In genomic region chr10:11444531-11445228, GRCh38 we compare ENCODE assay signal across 21 cellular contexts.
A peak's percentile ranks its signal among the peaks of the same experiment; 100 is the strongest.
DNase-seq lines count a peak whose midpoint lies in the region; ATAC-seq and TF ChIP-seq lines count a peak whose summit lies in the region.
"Had no signal": no experiment of that assay in that cellular context is flagged by ENCODE, and none has a peak within 500 bp of the region (broad histone marks: within the 10 kb centered on the region; RNA-seq: fewer than 3 reads in every experiment).

No MANE protein-coding gene starts in this region.

- no peak overlapping the region for H3K9ac ChIP-seq in endodermal cell (ENCODE audit: extremely low read depth, low read length, poor library complexity, severe bottlenecking)
- no peak overlapping the region for H3K9ac ChIP-seq in smooth muscle cell (ENCODE audit: low read depth)
- H3K9ac ChIP-seq: BLaER1 had no signal

- H3K4me3 ChIP-seq in endodermal cell (ENCODE audit: low read length) (no peak overlapping the region), smooth muscle cell (no peak overlapping the region)
- H3K4me3 ChIP-seq: BLaER1 had no signal

- H3K27ac ChIP-seq in endodermal cell (ENCODE audit: low read depth, low read length) (no peak overlapping the region), smooth muscle cell (ENCODE audit: low read depth) (no peak overlapping the region)
- H3K27ac ChIP-seq: 22Rv1, BLaER1 had no signal

- H3K4me1 ChIP-seq in endodermal cell (ENCODE audit: control insufficient read depth, insufficient read depth, low read length) (no peaks in the 10 kb centered on the region), smooth muscle cell (ENCODE audit: low read depth) (no peaks in the 10 kb centered on the region)

- H3K36me3 Mint-ChIP-seq in endodermal cell (ENCODE audit: low read depth) = no peaks in the 10 kb centered on the region
- H3K36me3 Mint-ChIP-seq: IgD-negative memory B cell had no signal

- no peak overlapping the region for H3K4me3 Mint-ChIP-seq in endodermal cell
- H3K4me3 Mint-ChIP-seq: CD4-positive, alpha-beta T cell; IgD-negative memory B cell had no signal

- H3K4me2 ChIP-seq in smooth muscle cell = no peak overlapping the region
- H3K4me2 ChIP-seq: BLaER1 had no signal

- WGBS in endodermal cell (ENCODE audit: insufficient coverage in 1 of 2, insufficient read length in 1 of 2), 2 experiments = 75 to 84% methylated on average over 12 to 24 of the region's 27 CpGs
- WGBS in smooth muscle cell (ENCODE audit: low lambda C conversion rate) = 84% methylated on average over 20 of the region's 27 CpGs

- TF ChIP-seq CTCF in endodermal cell (conservative IDR thresholded peaks at IDR 0.05) (no peak), smooth muscle cell (IDR thresholded peaks at IDR 0.05; ENCODE audit: borderline replicate concordance, insufficient read depth, poor library complexity, severe bottlenecking) (no peak)

- no peak overlapping the region for H2AFZ ChIP-seq in smooth muscle cell (ENCODE audit: low read depth)

- H3K27me3 ChIP-seq in endodermal cell (ENCODE audit: control insufficient read depth, insufficient read depth, low read length, poor library complexity, severe bottlenecking) = no peaks in the 10 kb centered on the region
- H3K27me3 ChIP-seq in smooth muscle cell (ENCODE audit: low read depth) = peaks cover 3% of the 10 kb centered on the region
- H3K27me3 ChIP-seq: BLaER1 had no signal

- no peak overlapping the region for H3K27ac Mint-ChIP-seq in endodermal cell
- H3K27ac Mint-ChIP-seq: CD4-positive, alpha-beta T cell; IgD-negative memory B cell had no signal

- H3K9me3 Mint-ChIP-seq in endodermal cell = no peaks in the 10 kb centered on the region
- H3K9me3 Mint-ChIP-seq: CD4-positive, alpha-beta T cell; IgD-negative memory B cell had no signal

- H4K20me1 ChIP-seq in smooth muscle cell (ENCODE audit: low read depth) = no peaks in the 10 kb centered on the region
- H4K20me1 ChIP-seq: BLaER1 had no signal

- no peaks in the 10 kb centered on the region for H3F3A ChIP-seq in smooth muscle cell (ENCODE audit: low read depth)

- no peaks in the 10 kb centered on the region for H3K9me3 ChIP-seq in endodermal cell (ENCODE audit: control insufficient read depth, low read length)
- H3K9me3 ChIP-seq in smooth muscle cell (replicated peaks; ENCODE audit: low read depth) = no peaks in the 10 kb centered on the region
- H3K9me3 ChIP-seq: BLaER1 had no signal

- H3K27me3 Mint-ChIP-seq in endodermal cell (ENCODE audit: insufficient read depth) = peaks cover 3% of the 10 kb centered on the region
- H3K27me3 Mint-ChIP-seq: CD4-positive, alpha-beta T cell had no signal

- H3K36me3 ChIP-seq in endodermal cell (ENCODE audit: control insufficient read depth, insufficient read depth, low read length) (no peaks in the 10 kb centered on the region), smooth muscle cell (ENCODE audit: low read depth) (no peaks in the 10 kb centered on the region)
- H3K36me3 ChIP-seq: BLaER1 had no signal

- ATAC-seq in HG03175 (IDR thresholded peaks at IDR 0.05; ENCODE audit: unreplicated experiment) = no peak
- ATAC-seq: HCT116 had no signal

- H3K4me1 Mint-ChIP-seq in endodermal cell = no peaks in the 10 kb centered on the region

- DNase-seq in NCI-H1417 (lab: John Stamatoyannopoulos, UW) = peak in 2 of 3 experiments; percentile 13 to 42
- DNase-seq in NCI-H1417 treated with DMSO at 0.1 percent for 48 hours (lab: John Stamatoyannopoulos, UW) = no peak
- peak; percentile 58 for DNase-seq in NCI-H69 (lab: John Stamatoyannopoulos, UW)
- peak; percentile 48 for DNase-seq in endodermal cell
- DNase-seq in ureter (ENCODE audit: low spot score) = peak; percentile 31
- no peak for DNase-seq in smooth muscle cell (lab: John Stamatoyannopoulos, UW; ENCODE audit: unreplicated experiment)
- DNase-seq in NCI-H526 (lab: John Stamatoyannopoulos, UW) = no peak
- DNase-seq: ACHN, COR-L47, DMS 273 treated with DMSO at 0.1 percent for 48 hours, NCI-H1105, NCI-H2029 treated with DMSO at 0.1 percent for 48 hours, NCI-H226, NCI-H510A treated with DMSO at 0.1 percent for 48 hours, Right ventricle myocardium superior had no signal

- no peaks in the 10 kb centered on the region for H3K79me2 ChIP-seq in smooth muscle cell (ENCODE audit: low read depth)

Comparison
In these comparisons a context has a peak if more than half of its experiments do, and no peak if none do; other contexts are left out.
1. DNase-seq: peak in NCI-H1417 (2 of 3), NCI-H69 (single experiment), endodermal cell (single experiment) and ureter (single experiment); none in NCI-H1417 treated with DMSO at 0.1 percent for 48 hours (single experiment), smooth muscle cell (single experiment) and NCI-H526 (0 of 2).